In the genomic region with DNA sequence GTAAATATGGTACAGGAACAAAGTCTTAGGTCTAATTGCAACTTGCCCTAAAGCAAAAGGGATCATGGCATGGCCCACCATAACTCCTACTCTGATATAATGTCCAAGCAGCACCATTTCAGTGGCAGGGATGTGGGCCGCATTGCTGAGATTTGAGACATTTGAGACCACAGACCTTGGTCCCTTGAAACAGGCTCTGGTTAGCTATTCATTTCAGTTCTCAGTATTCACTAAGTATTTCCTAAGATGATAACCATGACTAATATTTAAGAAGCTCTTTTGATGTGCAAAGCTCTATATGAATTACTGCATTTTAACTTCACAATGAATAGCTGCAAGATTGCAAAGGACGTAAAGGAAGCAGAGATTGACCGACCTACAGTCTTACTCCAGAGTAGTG, we compare ENCODE assay signal across 8 cellular contexts.
"Had no signal": no experiment of that assay in that cellular context is flagged by ENCODE, and none has a peak within 500 bp of the region (broad histone marks: within the 10 kb centered on the region; RNA-seq: fewer than 3 reads in every experiment).

No MANE protein-coding gene starts in this region.

- H3K9ac ChIP-seq: KMS-11 had no signal

- H3K4me3 ChIP-seq: K562 had no signal

- DNase-seq: IMR-90, KBM-7, KG1 had no signal

- FAIRE-seq: HepG2, HTR-8/SVneo, K562 had no signal

- ATAC-seq: HepG2, K562 had no signal

- H3K27ac ChIP-seq: HL-60, KMS-11 had no signal

- H3K4me2 ChIP-seq: KMS-11 had no signal
